In the genomic region with DNA sequence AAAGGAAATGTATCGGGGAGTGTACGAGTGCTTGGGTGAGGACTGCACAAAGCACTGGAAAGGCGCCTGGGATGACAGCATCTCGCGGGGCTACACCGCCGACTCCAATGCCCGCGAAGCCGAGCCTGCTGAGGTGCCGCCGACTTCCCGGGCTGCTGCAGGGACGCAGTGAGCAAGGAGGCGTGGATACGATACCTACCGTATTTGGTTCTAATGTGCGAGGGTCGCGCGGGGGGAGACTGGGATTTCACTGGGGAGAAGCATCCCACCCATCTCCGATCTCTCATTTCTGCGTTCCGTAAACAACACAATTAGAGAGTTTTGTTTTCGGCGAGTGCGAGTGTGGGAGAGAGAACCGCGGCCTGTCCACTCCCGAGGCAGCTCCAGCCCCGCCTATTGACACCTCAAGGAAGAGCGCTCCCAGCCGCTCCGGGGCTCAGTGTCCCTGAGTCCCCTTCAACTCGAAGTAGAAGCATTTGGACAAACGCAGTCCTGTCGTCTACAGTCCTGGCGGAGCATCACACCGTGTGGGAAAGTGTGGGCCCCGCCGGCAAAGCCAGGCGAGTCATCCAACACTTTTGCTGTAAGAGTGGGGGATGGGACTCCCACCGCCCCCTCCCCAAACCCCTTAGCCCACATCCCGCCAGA, we compare ENCODE assay signal across 1 cellular context.
TF ChIP-seq lines count a peak whose summit lies in the region.

No MANE protein-coding gene starts in this region.

TF ChIP-seq in HEK293, 187 proteins besides CTCF, POLR2A, EP300 and RAD21 (continued from another document):
- TF ChIP-seq, protein P1, sequence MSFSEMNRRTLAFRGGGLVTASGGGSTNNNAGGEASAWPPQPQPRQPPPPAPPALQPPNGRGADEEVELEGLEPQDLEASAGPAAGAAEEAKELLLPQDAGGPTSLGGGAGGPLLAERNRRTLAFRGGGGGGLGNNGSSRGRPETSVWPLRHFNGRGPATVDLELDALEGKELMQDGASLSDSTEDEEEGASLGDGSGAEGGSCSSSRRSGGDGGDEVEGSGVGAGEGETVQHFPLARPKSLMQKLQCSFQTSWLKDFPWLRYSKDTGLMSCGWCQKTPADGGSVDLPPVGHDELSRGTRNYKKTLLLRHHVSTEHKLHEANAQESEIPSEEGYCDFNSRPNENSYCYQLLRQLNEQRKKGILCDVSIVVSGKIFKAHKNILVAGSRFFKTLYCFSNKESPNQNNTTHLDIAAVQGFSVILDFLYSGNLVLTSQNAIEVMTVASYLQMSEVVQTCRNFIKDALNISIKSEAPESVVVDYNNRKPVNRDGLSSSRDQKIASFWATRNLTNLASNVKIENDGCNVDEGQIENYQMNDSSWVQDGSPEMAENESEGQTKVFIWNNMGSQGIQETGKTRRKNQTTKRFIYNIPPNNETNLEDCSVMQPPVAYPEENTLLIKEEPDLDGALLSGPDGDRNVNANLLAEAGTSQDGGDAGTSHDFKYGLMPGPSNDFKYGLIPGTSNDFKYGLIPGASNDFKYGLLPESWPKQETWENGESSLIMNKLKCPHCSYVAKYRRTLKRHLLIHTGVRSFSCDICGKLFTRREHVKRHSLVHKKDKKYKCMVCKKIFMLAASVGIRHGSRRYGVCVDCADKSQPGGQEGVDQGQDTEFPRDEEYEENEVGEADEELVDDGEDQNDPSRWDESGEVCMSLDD (tag by site-specific recombination; IDR thresholded peaks at IDR 0.05) = peak; percentile 67; the same call in 1 of the 2 replicates
- TF ChIP-seq ZNF501 (tag by site-specific recombination; IDR thresholded peaks at IDR 0.05) (peak; percentile 35; the same call in 1 of the 2 replicates), KLF10 (tag by site-specific recombination; IDR thresholded peaks at IDR 0.05) (no peak), ZBTB17 (tag by site-specific recombination; IDR thresholded peaks at IDR 0.05) (peak; percentile 80), SP7 (tag by site-specific recombination; IDR thresholded peaks at IDR 0.05) (peak; percentile 50), ZNF221 (tag by site-specific recombination; IDR thresholded peaks at IDR 0.05; ENCODE audit: borderline replicate concordance) (no peak), PRDM1 (tag by site-specific recombination; IDR thresholded peaks at IDR 0.05) (peak; percentile 76), ZNF366 (tag by site-specific recombination; conservative IDR thresholded peaks at IDR 0.05) (peak; percentile 35; the same call in 1 of the 2 replicates), GLI2 (tag by site-specific recombination; IDR thresholded peaks at IDR 0.05; ENCODE audit: borderline replicate concordance, low read depth) (no peak), ZXDB (tag by site-specific recombination; IDR thresholded peaks at IDR 0.05) (0 out of 2 replicates have a peak, but pooled peaks have one; percentile 69), KLF8 (tag by site-specific recombination; IDR thresholded peaks at IDR 0.05) (0 out of 2 replicates have a peak, but pooled peaks have one; percentile 69)
- TF ChIP-seq, protein P2, sequence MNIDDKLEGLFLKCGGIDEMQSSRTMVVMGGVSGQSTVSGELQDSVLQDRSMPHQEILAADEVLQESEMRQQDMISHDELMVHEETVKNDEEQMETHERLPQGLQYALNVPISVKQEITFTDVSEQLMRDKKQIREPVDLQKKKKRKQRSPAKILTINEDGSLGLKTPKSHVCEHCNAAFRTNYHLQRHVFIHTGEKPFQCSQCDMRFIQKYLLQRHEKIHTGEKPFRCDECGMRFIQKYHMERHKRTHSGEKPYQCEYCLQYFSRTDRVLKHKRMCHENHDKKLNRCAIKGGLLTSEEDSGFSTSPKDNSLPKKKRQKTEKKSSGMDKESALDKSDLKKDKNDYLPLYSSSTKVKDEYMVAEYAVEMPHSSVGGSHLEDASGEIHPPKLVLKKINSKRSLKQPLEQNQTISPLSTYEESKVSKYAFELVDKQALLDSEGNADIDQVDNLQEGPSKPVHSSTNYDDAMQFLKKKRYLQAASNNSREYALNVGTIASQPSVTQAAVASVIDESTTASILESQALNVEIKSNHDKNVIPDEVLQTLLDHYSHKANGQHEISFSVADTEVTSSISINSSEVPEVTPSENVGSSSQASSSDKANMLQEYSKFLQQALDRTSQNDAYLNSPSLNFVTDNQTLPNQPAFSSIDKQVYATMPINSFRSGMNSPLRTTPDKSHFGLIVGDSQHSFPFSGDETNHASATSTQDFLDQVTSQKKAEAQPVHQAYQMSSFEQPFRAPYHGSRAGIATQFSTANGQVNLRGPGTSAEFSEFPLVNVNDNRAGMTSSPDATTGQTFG (tag by site-specific recombination; IDR thresholded peaks at IDR 0.05; ENCODE audit: borderline replicate concordance) = no peak
- TF ChIP-seq, protein P3, sequence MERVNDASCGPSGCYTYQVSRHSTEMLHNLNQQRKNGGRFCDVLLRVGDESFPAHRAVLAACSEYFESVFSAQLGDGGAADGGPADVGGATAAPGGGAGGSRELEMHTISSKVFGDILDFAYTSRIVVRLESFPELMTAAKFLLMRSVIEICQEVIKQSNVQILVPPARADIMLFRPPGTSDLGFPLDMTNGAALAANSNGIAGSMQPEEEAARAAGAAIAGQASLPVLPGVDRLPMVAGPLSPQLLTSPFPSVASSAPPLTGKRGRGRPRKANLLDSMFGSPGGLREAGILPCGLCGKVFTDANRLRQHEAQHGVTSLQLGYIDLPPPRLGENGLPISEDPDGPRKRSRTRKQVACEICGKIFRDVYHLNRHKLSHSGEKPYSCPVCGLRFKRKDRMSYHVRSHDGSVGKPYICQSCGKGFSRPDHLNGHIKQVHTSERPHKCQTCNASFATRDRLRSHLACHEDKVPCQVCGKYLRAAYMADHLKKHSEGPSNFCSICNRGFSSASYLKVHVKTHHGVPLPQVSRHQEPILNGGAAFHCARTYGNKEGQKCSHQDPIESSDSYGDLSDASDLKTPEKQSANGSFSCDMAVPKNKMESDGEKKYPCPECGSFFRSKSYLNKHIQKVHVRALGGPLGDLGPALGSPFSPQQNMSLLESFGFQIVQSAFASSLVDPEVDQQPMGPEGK (tag by site-specific recombination; IDR thresholded peaks at IDR 0.05) = peak; percentile 84; the same call in 1 of the 2 replicates
- TF ChIP-seq, protein P4, sequence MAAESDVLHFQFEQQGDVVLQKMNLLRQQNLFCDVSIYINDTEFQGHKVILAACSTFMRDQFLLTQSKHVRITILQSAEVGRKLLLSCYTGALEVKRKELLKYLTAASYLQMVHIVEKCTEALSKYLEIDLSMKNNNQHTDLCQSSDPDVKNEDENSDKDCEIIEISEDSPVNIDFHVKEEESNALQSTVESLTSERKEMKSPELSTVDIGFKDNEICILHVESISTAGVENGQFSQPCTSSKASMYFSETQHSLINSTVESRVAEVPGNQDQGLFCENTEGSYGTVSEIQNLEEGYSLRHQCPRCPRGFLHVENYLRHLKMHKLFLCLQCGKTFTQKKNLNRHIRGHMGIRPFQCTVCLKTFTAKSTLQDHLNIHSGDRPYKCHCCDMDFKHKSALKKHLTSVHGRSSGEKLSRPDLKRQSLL (tag by site-specific recombination; IDR thresholded peaks at IDR 0.05) = 0 out of 2 replicates have a peak, but pooled peaks have one; percentile 31
